ENCODE assay signal across 1 cellular context in the genomic region with DNA sequence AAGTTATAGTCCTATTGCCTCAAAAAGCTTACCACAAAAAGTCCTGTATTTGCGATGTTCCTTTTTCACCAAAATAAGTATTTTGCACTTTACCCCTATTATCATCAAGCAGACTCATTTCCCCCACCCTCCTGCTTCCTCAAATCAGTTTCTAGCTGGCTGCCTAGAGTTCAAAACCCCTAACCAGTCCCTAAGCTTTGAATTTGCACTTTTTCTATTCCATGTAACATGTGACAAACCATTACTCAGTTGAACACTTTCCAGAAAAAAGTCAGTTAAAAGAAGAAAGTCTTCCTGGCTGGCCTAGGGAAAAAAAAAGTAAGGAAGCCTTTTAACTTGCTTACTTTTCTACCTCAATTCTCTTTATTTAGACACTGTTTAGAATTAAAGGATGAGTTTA.
TF ChIP-seq lines count a peak whose summit lies in the region.

No MANE protein-coding gene starts in this region.

TF ChIP-seq in GM12878, 131 proteins besides CTCF, POLR2A, EP300 and RAD21:
- TF ChIP-seq RUNX3 (IDR thresholded peaks at IDR 0.05; ENCODE audit: low read length) (no peak), MYB (IDR thresholded peaks at IDR 0.05; ENCODE audit: borderline replicate concordance, low read depth, low read length) (no peak), HDGF (IDR thresholded peaks at IDR 0.05) (no peak), BMI1 (IDR thresholded peaks at IDR 0.05; ENCODE audit: borderline replicate concordance) (no peak)
- TF ChIP-seq, protein P1, sequence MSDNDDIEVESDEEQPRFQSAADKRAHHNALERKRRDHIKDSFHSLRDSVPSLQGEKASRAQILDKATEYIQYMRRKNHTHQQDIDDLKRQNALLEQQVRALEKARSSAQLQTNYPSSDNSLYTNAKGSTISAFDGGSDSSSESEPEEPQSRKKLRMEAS (IDR thresholded peaks at IDR 0.05; ENCODE audit: low read depth, low read length), result no peak
- TF ChIP-seq, protein P2, sequence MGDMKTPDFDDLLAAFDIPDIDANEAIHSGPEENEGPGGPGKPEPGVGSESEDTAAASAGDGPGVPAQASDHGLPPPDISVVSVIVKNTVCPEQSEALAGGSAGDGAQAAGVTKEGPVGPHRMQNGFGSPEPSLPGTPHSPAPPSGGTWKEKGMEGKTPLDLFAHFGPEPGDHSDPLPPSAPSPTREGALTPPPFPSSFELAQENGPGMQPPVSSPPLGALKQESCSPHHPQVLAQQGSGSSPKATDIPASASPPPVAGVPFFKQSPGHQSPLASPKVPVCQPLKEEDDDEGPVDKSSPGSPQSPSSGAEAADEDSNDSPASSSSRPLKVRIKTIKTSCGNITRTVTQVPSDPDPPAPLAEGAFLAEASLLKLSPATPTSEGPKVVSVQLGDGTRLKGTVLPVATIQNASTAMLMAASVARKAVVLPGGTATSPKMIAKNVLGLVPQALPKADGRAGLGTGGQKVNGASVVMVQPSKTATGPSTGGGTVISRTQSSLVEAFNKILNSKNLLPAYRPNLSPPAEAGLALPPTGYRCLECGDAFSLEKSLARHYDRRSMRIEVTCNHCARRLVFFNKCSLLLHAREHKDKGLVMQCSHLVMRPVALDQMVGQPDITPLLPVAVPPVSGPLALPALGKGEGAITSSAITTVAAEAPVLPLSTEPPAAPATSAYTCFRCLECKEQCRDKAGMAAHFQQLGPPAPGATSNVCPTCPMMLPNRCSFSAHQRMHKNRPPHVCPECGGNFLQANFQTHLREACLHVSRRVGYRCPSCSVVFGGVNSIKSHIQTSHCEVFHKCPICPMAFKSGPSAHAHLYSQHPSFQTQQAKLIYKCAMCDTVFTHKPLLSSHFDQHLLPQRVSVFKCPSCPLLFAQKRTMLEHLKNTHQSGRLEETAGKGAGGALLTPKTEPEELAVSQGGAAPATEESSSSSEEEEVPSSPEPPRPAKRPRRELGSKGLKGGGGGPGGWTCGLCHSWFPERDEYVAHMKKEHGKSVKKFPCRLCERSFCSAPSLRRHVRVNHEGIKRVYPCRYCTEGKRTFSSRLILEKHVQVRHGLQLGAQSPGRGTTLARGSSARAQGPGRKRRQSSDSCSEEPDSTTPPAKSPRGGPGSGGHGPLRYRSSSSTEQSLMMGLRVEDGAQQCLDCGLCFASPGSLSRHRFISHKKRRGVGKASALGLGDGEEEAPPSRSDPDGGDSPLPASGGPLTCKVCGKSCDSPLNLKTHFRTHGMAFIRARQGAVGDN (IDR thresholded peaks at IDR 0.05), result no peak
